ENCODE assay signal across 1 cellular context in the genomic region with DNA sequence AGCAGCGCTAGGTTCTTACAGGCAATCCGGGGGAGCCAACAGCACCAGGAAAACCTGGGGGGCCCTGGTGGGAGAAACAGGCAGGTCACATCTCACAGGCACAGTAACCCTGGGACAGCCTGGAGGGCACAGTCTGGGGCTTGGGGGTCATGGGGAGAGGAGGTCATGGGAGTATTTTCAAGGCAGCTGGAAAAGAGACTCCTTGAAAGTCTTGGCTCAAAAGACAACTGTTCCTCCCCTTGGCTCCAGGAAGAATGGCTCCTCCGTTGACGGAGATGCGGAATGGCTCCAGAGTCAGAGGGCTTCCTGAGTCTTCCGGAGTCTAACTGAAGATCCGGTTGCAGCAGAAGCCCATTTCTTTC.
TF ChIP-seq lines count a peak whose summit lies in the region.

No MANE protein-coding gene starts in this region.

TF ChIP-seq in endothelial cell of umbilical vein, 7 proteins besides CTCF, POLR2A, EP300 and RAD21:
- no peak for TF ChIP-seq MAX (IDR thresholded peaks at IDR 0.05; ENCODE audit: insufficient read depth, insufficient read length)
- no peak for TF ChIP-seq GATA2 (IDR thresholded peaks at IDR 0.05; ENCODE audit: insufficient read depth, insufficient read length, low read depth, low read length)
- TF ChIP-seq JUN (IDR thresholded peaks at IDR 0.05; ENCODE audit: borderline replicate concordance, insufficient read depth, insufficient read length, low read depth) = no peak
- no peak for TF ChIP-seq EZH2 (IDR thresholded peaks at IDR 0.05; ENCODE audit: borderline replicate concordance, low read depth, low read length, severe bottlenecking)
- no peak for TF ChIP-seq MYC (IDR thresholded peaks at IDR 0.05; ENCODE audit: low read depth, low read length)
- no peak for TF ChIP-seq FOS (IDR thresholded peaks at IDR 0.05; ENCODE audit: borderline replicate concordance, insufficient read depth, low read length)
- no peak for TF ChIP-seq POLR2AphosphoS5 (IDR thresholded peaks at IDR 0.05; ENCODE audit: insufficient read depth, low read depth, low read length)
